17 cellular contexts compared by ENCODE assay signal in genomic region chr11:125470355-125470754, GRCh38.
DNase-seq lines count a peak whose midpoint lies in the region; ATAC-seq lines count a peak whose summit lies in the region.
"Had no signal": no experiment of that assay in that cellular context is flagged by ENCODE, and none has a peak within 500 bp of the region (broad histone marks: within the 10 kb centered on the region; RNA-seq: fewer than 3 reads in every experiment).

No MANE protein-coding gene starts in this region.

- peaks cover 25% of the 10 kb centered on the region for H3K27me3 Mint-ChIP-seq in T-helper 2 cell treated with Interferon-gamma antibody and Interleukin-4, amounts not matched to agents 5 μg/mL and 100 μg/mL, for 36 hours (ENCODE audit: low read depth)

- H3K9me3 Mint-ChIP-seq in T-helper 2 cell treated with Interferon-gamma antibody and Interleukin-4, amounts not matched to agents 5 μg/mL and 100 μg/mL, for 36 hours = no peaks in the 10 kb centered on the region
- H3K9me3 Mint-ChIP-seq: CD8-positive, alpha-beta memory T cell; H9 had no signal

- H3K4me3 Mint-ChIP-seq in T-helper 2 cell treated with Interferon-gamma antibody and Interleukin-4, amounts not matched to agents 5 μg/mL and 100 μg/mL, for 36 hours = no peak overlapping the region
- H3K4me3 Mint-ChIP-seq: CD4-positive, CD25-positive, alpha-beta regulatory T cell; CD8-positive, alpha-beta memory T cell; H9 had no signal

- ATAC-seq in HG03196 (IDR thresholded peaks at IDR 0.05; ENCODE audit: unreplicated experiment) = no peak
- ATAC-seq: GM12878, HepG2 had no signal

- no peak overlapping the region for H3K27ac Mint-ChIP-seq in T-helper 2 cell treated with Interferon-gamma antibody and Interleukin-4, amounts not matched to agents 5 μg/mL and 100 μg/mL, for 36 hours
- H3K27ac Mint-ChIP-seq: CD4-positive, CD25-positive, alpha-beta regulatory T cell; H9 had no signal

- H3K36me3 Mint-ChIP-seq in T-helper 2 cell treated with Interferon-gamma antibody and Interleukin-4, amounts not matched to agents 5 μg/mL and 100 μg/mL, for 36 hours (ENCODE audit: low read depth) = no peaks in the 10 kb centered on the region
- H3K36me3 Mint-ChIP-seq: CD4-positive, CD25-positive, alpha-beta regulatory T cell had no signal

- H3K27ac ChIP-seq in caudate nucleus (ENCODE audit: low read depth, low read length) (peak overlapping the region; percentile 72), substantia nigra (ENCODE audit: low read depth, low read length, poor library complexity, severe bottlenecking) (peak overlapping the region; percentile 87)

- peak in 1 of 61 donors; percentile 8 for DNase-seq in caudate nucleus (lab: John Stamatoyannopoulos, UW)
- DNase-seq in globus pallidus (ENCODE audit: low spot score) = peak; percentile 79
- peak in 1 of 49 donors; percentile 11 for DNase-seq in substantia nigra (lab: John Stamatoyannopoulos, UW)
- DNase-seq in NCI-H1048 (lab: John Stamatoyannopoulos, UW) = no peak
- no peak for DNase-seq in T-helper 2 cell treated with Interferon-gamma antibody and Interleukin-4, amounts not matched to agents 5 μg/mL and 100 μg/mL, for 36 hours (ENCODE audit: low spot score)
- DNase-seq: BE2C; CD4-positive, CD25-positive, alpha-beta regulatory T cell; CD8-positive, alpha-beta memory T cell; COR-L47; DMS 273 treated with DMSO at 0.1 percent for 48 hours; DMS53; DND-41; EL; H9 had no signal

- H3K4me1 Mint-ChIP-seq in T-helper 2 cell treated with Interferon-gamma antibody and Interleukin-4, amounts not matched to agents 5 μg/mL and 100 μg/mL, for 36 hours (ENCODE audit: low read depth) = no peaks in the 10 kb centered on the region
- H3K4me1 Mint-ChIP-seq: CD4-positive, CD25-positive, alpha-beta regulatory T cell; CD8-positive, alpha-beta memory T cell had no signal
